Comparison of ENCODE assay signal across 21 cellular contexts in the genomic region with DNA sequence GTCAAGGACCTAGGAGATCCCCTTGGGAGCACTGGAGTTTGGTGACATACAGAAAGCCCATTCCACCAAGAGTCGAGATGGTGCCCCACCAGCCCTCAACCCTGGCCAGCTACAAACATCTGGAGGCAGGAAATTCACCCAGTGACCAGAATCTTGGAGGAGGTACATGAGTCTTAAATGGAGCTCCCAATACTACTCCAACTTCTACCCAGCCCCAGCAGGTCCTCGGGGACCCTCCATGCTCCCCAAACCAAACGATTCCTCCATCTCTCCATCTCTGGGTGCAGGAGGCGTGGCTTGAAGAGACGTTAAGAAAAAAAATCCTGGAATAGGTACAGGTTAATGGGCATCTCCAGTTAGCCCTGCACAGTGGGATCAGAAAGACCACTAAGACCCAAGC. TPM values are rescaled to one million over a fixed set of nuclear protein-coding genes. Genes with fewer than 3 reads are reported as not detected.
DNase-seq lines count a peak whose midpoint lies in the region; ATAC-seq and TF ChIP-seq lines count a peak whose summit lies in the region.
"Had no signal": no experiment of that assay in that cellular context is flagged by ENCODE, and none has a peak within 500 bp of the region (broad histone marks: within the 10 kb centered on the region; RNA-seq: fewer than 3 reads in every experiment).

No MANE protein-coding gene starts in this region.

- intact Hi-C loops in left cardiac atrium (cut with DNase I) (no loop called here), ovary (cut with DNase I) (loop anchor here in 1 of 4 donors (5.0 kb wide), 1 partner anchor 40 kb away; no protein-coding TSS in a partner anchor), uterus (cut with DNase I; ENCODE audit: low total_unique reads) (no loop called here)

- H3K27me3 Mint-ChIP-seq in nephron (ENCODE audit: low read depth): peaks cover 59% of the 10 kb centered on the region

- H3K9me3 ChIP-seq in cardiac muscle cell (ENCODE audit: low read depth) (no peaks in the 10 kb centered on the region), upper lobe of left lung (no peaks in the 10 kb centered on the region), ovary (no peaks in the 10 kb centered on the region), uterus (no peaks in the 10 kb centered on the region)
- H3K9me3 ChIP-seq: breast epithelium, right atrium auricular region, upper lobe of right lung had no signal

- H3K27ac Mint-ChIP-seq in nephron: peak overlapping the region; percentile 30 to 86 (median 58)
- H3K27ac Mint-ChIP-seq: activated CD8-positive, alpha-beta T cell treated with anti-CD3 and anti-CD28 coated beads, Interleukin-2, amount 10 ng/mL, durations not matched to agents 7 days and 5 days; activated naive CD4-positive, alpha-beta T cell treated with anti-CD3 and anti-CD28 coated beads, Interleukin-2, amount 50 U/mL, for 72 hours; stimulated activated naive B cell treated with anti-CD40 and anti-IgM and Interleukin-4, amounts not matched to agents 10 μg/mL and 1 μg/mL and 100 μg/mL, for 72 hours had no signal

- no peak overlapping the region for H3K4me3 ChIP-seq in cardiac muscle cell
- peak overlapping the region; percentile 39 for H3K4me3 ChIP-seq in coronary artery
- H3K4me3 ChIP-seq in upper lobe of left lung: no peak overlapping the region
- H3K4me3 ChIP-seq in ovary: no peak overlapping the region
- no peak overlapping the region for H3K4me3 ChIP-seq in uterus
- H3K4me3 ChIP-seq: breast epithelium, right atrium auricular region, upper lobe of right lung had no signal

- no peak for DNase-seq in cardiac muscle cell (ENCODE audit: low read depth in 1 of 2, low spot score in 1 of 2)
- DNase-seq in left cardiac atrium: no peak
- no peak for DNase-seq in coronary artery (ENCODE audit: low spot score)
- DNase-seq in upper lobe of left lung: no peak
- no peak for DNase-seq in NCI-H2107 treated with DMSO at 0.1 percent for 48 hours (lab: John Stamatoyannopoulos, UW; ENCODE audit: unreplicated experiment)
- no peak for DNase-seq in ovary
- no peak for DNase-seq in uterus
- DNase-seq: activated CD4-positive, CD25-positive, alpha-beta regulatory T cell; activated CD8-positive, alpha-beta T cell treated with anti-CD3 and anti-CD28 coated beads, Interleukin-2, amount 10 ng/mL, durations not matched to agents 7 days and 5 days; activated T-cell treated with anti-CD3 and anti-CD28 coated beads, Interleukin-2, amount 50 U/mL, for 4 hours; C1 segment of cervical spinal cord; midbrain; NCI-H526; stimulated activated naive B cell treated with anti-CD40 and anti-IgM and Interleukin-4, amounts not matched to agents 10 μg/mL and 1 μg/mL and 100 μg/mL, for 72 hours; T-helper 9 cell had no signal

- H3K4me1 ChIP-seq in cardiac muscle cell (ENCODE audit: low read depth) (peaks cover 19% of the 10 kb centered on the region), upper lobe of left lung (peaks cover 29 to 66% (median 48%) of the 10 kb centered on the region in 4 donors), ovary (ENCODE audit: insufficient read depth) (peaks cover 3% of the 10 kb centered on the region), uterus (no peaks in the 10 kb centered on the region)
- H3K4me1 ChIP-seq: breast epithelium had no signal

- no peaks in the 10 kb centered on the region for H3K36me3 ChIP-seq in cardiac muscle cell
- no peaks in the 10 kb centered on the region for H3K36me3 ChIP-seq in upper lobe of left lung
- H3K36me3 ChIP-seq in ovary: no peaks in the 10 kb centered on the region
- H3K36me3 ChIP-seq in uterus: no peaks in the 10 kb centered on the region
- H3K36me3 ChIP-seq: breast epithelium, right atrium auricular region, upper lobe of right lung had no signal

- H3K27ac ChIP-seq in cardiac muscle cell (peak overlapping the region; percentile 72), coronary artery (peak overlapping the region; percentile 50 to 90), upper lobe of left lung (peak overlapping the region; percentile 66 to 84 (median 71)), ovary (no peak overlapping the region), uterus (peak overlapping the region in 1 of 2 donors; percentile 45)

- H3K9me3 Mint-ChIP-seq in nephron: no peaks in the 10 kb centered on the region
- H3K9me3 Mint-ChIP-seq: activated naive CD4-positive, alpha-beta T cell treated with anti-CD3 and anti-CD28 coated beads, Interleukin-2, amount 50 U/mL, for 72 hours; activated T-cell treated with anti-CD3 and anti-CD28 coated beads, Interleukin-2, amount 50 U/mL, for 4 hours; dendritic cell treated with granulocyte-macrophage colony-stimulating factor and Interleukin-4, amounts not matched to agents 40 ng/mL and 50 ng/mL, for 4 days; stimulated activated naive B cell treated with anti-CD40 and anti-IgM and Interleukin-4, amounts not matched to agents 10 μg/mL and 1 μg/mL and 100 μg/mL, for 72 hours had no signal

- no peaks in the 10 kb centered on the region for H3K27me3 ChIP-seq in cardiac muscle cell
- H3K27me3 ChIP-seq in upper lobe of left lung: peaks cover 0 to under 1% (median 0%) of the 10 kb centered on the region in 4 donors
- H3K27me3 ChIP-seq in ovary: no peaks in the 10 kb centered on the region
- no peaks in the 10 kb centered on the region for H3K27me3 ChIP-seq in uterus
- H3K27me3 ChIP-seq: breast epithelium, right atrium auricular region, upper lobe of right lung had no signal

- TF ChIP-seq EP300 in upper lobe of left lung (IDR thresholded peaks at IDR 0.05): no peak
- TF ChIP-seq EP300 in ovary (IDR thresholded peaks at IDR 0.05): no peak

- H3K4me3 Mint-ChIP-seq in nephron: no peak overlapping the region
- H3K4me3 Mint-ChIP-seq: activated CD8-positive, alpha-beta T cell treated with anti-CD3 and anti-CD28 coated beads, Interleukin-2, amount 10 ng/mL, durations not matched to agents 7 days and 5 days; activated T-cell treated with anti-CD3 and anti-CD28 coated beads, Interleukin-2, amount 50 U/mL, for 4 hours; dendritic cell treated with granulocyte-macrophage colony-stimulating factor and Interleukin-4, amounts not matched to agents 40 ng/mL and 50 ng/mL, for 4 days; stimulated activated naive B cell treated with anti-CD40 and anti-IgM and Interleukin-4, amounts not matched to agents 10 μg/mL and 1 μg/mL and 100 μg/mL, for 72 hours had no signal

- TF ChIP-seq POLR2A in upper lobe of left lung (IDR thresholded peaks at IDR 0.05) (no peak), ovary (IDR thresholded peaks at IDR 0.05) (no peak), uterus (IDR thresholded peaks at IDR 0.05) (no peak)

- H3K36me3 Mint-ChIP-seq in nephron (ENCODE audit: low read depth): no peaks in the 10 kb centered on the region
- H3K36me3 Mint-ChIP-seq: activated naive CD4-positive, alpha-beta T cell treated with anti-CD3 and anti-CD28 coated beads, Interleukin-2, amount 50 U/mL, for 72 hours had no signal

- WGBS in upper lobe of left lung, 2 donors: 76 to 77% methylated on average over 5 of the region's 5 CpGs
- 66 to 84% (median 76%) methylated on average over 5 of the region's 5 CpGs for WGBS in ovary, 3 donors

- TF ChIP-seq CTCF in cardiac muscle cell (IDR thresholded peaks at IDR 0.05; ENCODE audit: low read depth, low read length) (no peak), coronary artery (IDR thresholded peaks at IDR 0.05) (no peak), nephron (IDR thresholded peaks at IDR 0.05; ENCODE audit: unreplicated experiment in 3 of 3) (no peak), upper lobe of left lung (IDR thresholded peaks at IDR 0.05) (no peak), ovary (IDR thresholded peaks at IDR 0.05) (no peak), uterus (IDR thresholded peaks at IDR 0.05) (no peak)

- H3K4me1 Mint-ChIP-seq in nephron: peaks cover 45% of the 10 kb centered on the region

- ATAC-seq in left cardiac atrium: no peak
- no peak for ATAC-seq in upper lobe of left lung (ENCODE audit: low FRiP score in 2 of 2)
- ATAC-seq: activated CD8-positive, alpha-beta T cell treated with anti-CD3 and anti-CD28 coated beads, Interleukin-2, amount 10 ng/mL, durations not matched to agents 7 days and 5 days; activated naive CD4-positive, alpha-beta T cell treated with anti-CD3 and anti-CD28 coated beads, Interleukin-2, amount 50 U/mL, for 72 hours; activated T-cell treated with anti-CD3 and anti-CD28 coated beads, Interleukin-2, amount 50 U/mL, for 4 hours; stimulated activated naive B cell treated with anti-CD40 and anti-IgM and Interleukin-4, amounts not matched to agents 10 μg/mL and 1 μg/mL and 100 μg/mL, for 72 hours had no signal

RNA-seq across cellular contexts. Expression of a gene that starts 5.5 kb away (rescaled TPM):
- total RNA-seq in cardiac muscle cell (45.3 and 50.7 TPM in 2 replicates), left cardiac atrium (10 to 100 TPM in 1 of 2 donors, 1 to 10 TPM in 1; 7.8 to 10.0 TPM), upper lobe of left lung (10 to 100 TPM; 47.2 to 61.1 (median 54.9) TPM), ovary (10 to 100 TPM in 1 of 7 donors, 1 to 10 TPM in 6; 1.9 to 11.8 (median 5.3) TPM), uterus (1 to 10 TPM in 3 of 4 donors, under 1 TPM in 1; 0.77 to 5.3 (median 3.2) TPM)
- polyA plus RNA-seq in cardiac muscle cell (40.9 and 42.0 TPM in 2 replicates), ovary (1 to 10 TPM; 1.8 to 9.0 TPM)

RNA-seq across cellular contexts. Expression of a gene that starts 31.6 kb away (rescaled TPM):
- total RNA-seq in cardiac muscle cell (22.8 and 24.7 TPM in 2 replicates), left cardiac atrium (1 to 10 TPM in 1 of 2 donors, under 1 TPM in 1; 0.94 to 1.7 TPM), upper lobe of left lung (10 to 100 TPM in 2 of 6 donors, 1 to 10 TPM in 4; 7.4 to 25.1 (median 9.2) TPM), ovary (1 to 10 TPM in 6 of 7 donors, under 1 TPM in 1; 0.86 to 3.9 (median 2.6) TPM), uterus (1 to 10 TPM in 2 of 4 donors, not detected in 2; 1.5 to 6.7 TPM)
- polyA plus RNA-seq in cardiac muscle cell (13.6 and 27.0 TPM in 2 replicates), ovary (1 to 10 TPM; 1.2 to 1.3 TPM)

Comparison
In these comparisons a context has a peak if more than half of its experiments do, and no peak if none do; other contexts are left out.
1. H3K27ac ChIP-seq: peak in cardiac muscle cell (single experiment), coronary artery (2 of 2) and upper lobe of left lung (4 of 4); none in ovary (0 of 2).